In genomic region chr19:3099347-3100145, GRCh38 we compare ENCODE assay signal across 1 cellular context.
TF ChIP-seq lines count a peak whose summit lies in the region.

No MANE protein-coding gene starts in this region.

TF ChIP-seq in H1, 55 proteins besides CTCF, POLR2A, EP300 and RAD21:
- TF ChIP-seq NRF1 (IDR thresholded peaks at IDR 0.05; ENCODE audit: low read depth, low read length) (no peak), E2F6 (IDR thresholded peaks at IDR 0.05) (no peak), SIX5 (IDR thresholded peaks at IDR 0.05; ENCODE audit: low read depth, low read length) (no peak), GABPA (IDR thresholded peaks at IDR 0.05; ENCODE audit: borderline replicate concordance, insufficient read depth, low read length) (no peak), BRCA1 (IDR thresholded peaks at IDR 0.05; ENCODE audit: low read depth, low read length) (no peak), HDAC6 (IDR thresholded peaks at IDR 0.05; ENCODE audit: low read depth, low read length) (no peak), ZNF274 (IDR thresholded peaks at IDR 0.05; ENCODE audit: borderline replicate concordance, extremely low read depth, low read length) (no peak), TEAD4 (IDR thresholded peaks at IDR 0.05; ENCODE audit: low read depth, low read length) (no peak), FOSL1 (IDR thresholded peaks at IDR 0.05; ENCODE audit: insufficient read depth, low read depth, low read length) (no peak), CBX5 (IDR thresholded peaks at IDR 0.05; ENCODE audit: low read depth, low read length) (no peak), TCF12 (IDR thresholded peaks at IDR 0.05; ENCODE audit: low read depth, low read length) (no peak), JUND (IDR thresholded peaks at IDR 0.05; ENCODE audit: low read length) (no peak), HDAC2 (IDR thresholded peaks at IDR 0.05; ENCODE audit: borderline replicate concordance in 1 of 2, low read depth in 2 of 2, low read length in 2 of 2) (no peak), PHF8 (conservative IDR thresholded peaks at IDR 0.05; ENCODE audit: low read depth, low read length) (no peak), EZH2 (IDR thresholded peaks at IDR 0.05; ENCODE audit: low read depth, low read length, severe bottlenecking) (no peak)
